In genomic region chr2:112121682-112122254, GRCh38 we compare ENCODE assay signal across 9 cellular contexts. TPM values are rescaled to one million over a fixed set of nuclear protein-coding genes. Genes with fewer than 3 reads are reported as not detected.
DNase-seq lines count a peak whose midpoint lies in the region; ATAC-seq and TF ChIP-seq lines count a peak whose summit lies in the region.
"Had no signal": no experiment of that assay in that cellular context is flagged by ENCODE, and none has a peak within 500 bp of the region (broad histone marks: within the 10 kb centered on the region; RNA-seq: fewer than 3 reads in every experiment).

No MANE protein-coding gene starts in this region.

- H3K4me1 ChIP-seq in endodermal cell (ENCODE audit: control insufficient read depth, insufficient read depth, low read length) = no peaks in the 10 kb centered on the region

- H3K4me1 Mint-ChIP-seq in T-cell (no peaks in the 10 kb centered on the region), endodermal cell (no peaks in the 10 kb centered on the region)

- no peak overlapping the region for H3K4me3 ChIP-seq in endodermal cell (ENCODE audit: low read length)

- H3K27me3 ChIP-seq in endodermal cell (ENCODE audit: control insufficient read depth, insufficient read depth, low read length, poor library complexity, severe bottlenecking) = no peaks in the 10 kb centered on the region

- H3K9me3 ChIP-seq in endodermal cell (ENCODE audit: control insufficient read depth, low read length) = peaks cover 31% of the 10 kb centered on the region

- no peak overlapping the region for H3K4me3 Mint-ChIP-seq in T-cell
- no peak overlapping the region for H3K4me3 Mint-ChIP-seq in endodermal cell
- H3K4me3 Mint-ChIP-seq: stimulated activated naive CD8-positive, alpha-beta T cell treated with anti-CD3 and anti-CD28 coated beads, Interleukin-15, Interleukin-2, amounts not matched to agents 100 ng/mL and 50 ng/mL, for 24 hours had no signal

- POLR2A ChIA-PET in T-cell (lab: Charles Lee) = interaction anchor here (0.6 to 0.7 kb wide), 3 partner anchors 199 to 462 kb away, joined by 3 to 4 read pairs (median 3); partner anchors contain the start of gene RGPD8 (in 1 of the 2)

- TF ChIP-seq CTCF in endodermal cell (conservative IDR thresholded peaks at IDR 0.05) = peak; percentile 86

- H3K27me3 Mint-ChIP-seq in T-cell (no peaks in the 10 kb centered on the region), endodermal cell (ENCODE audit: insufficient read depth) (peaks cover 3% of the 10 kb centered on the region)
- H3K27me3 Mint-ChIP-seq: stimulated activated naive CD8-positive, alpha-beta T cell treated with anti-CD3 and anti-CD28 coated beads, Interleukin-15, Interleukin-2, amounts not matched to agents 100 ng/mL and 50 ng/mL, for 24 hours had no signal

- H3K36me3 ChIP-seq in endodermal cell (ENCODE audit: control insufficient read depth, insufficient read depth, low read length) = peaks cover 23% of the 10 kb centered on the region

- no peak overlapping the region for H3K27ac ChIP-seq in endodermal cell (ENCODE audit: low read depth, low read length)

- H3K27ac Mint-ChIP-seq in T-cell (no peak overlapping the region), endodermal cell (no peak overlapping the region)
- H3K27ac Mint-ChIP-seq: stimulated activated naive CD8-positive, alpha-beta T cell treated with anti-CD3 and anti-CD28 coated beads, Interleukin-15, Interleukin-2, amounts not matched to agents 100 ng/mL and 50 ng/mL, for 24 hours had no signal

- DNase-seq in SIG-M5 treated with dmso at 0.1 percent for 504 hours (lab: John Stamatoyannopoulos, UW; ENCODE audit: unreplicated experiment) (peak; percentile 51), SIG-M5 (lab: John Stamatoyannopoulos, UW) (no peak), M059J (ENCODE audit: low read depth) (peak; percentile 48), T-cell (peak in 23 of 34 experiments; percentile 12 to 61 (median 39)), endodermal cell (peak; percentile 57), non-pigmented ciliary epithelial cell (ENCODE audit: low read depth) (peak; percentile 13)

- CTCF ChIA-PET in T-cell (lab: Charles Lee) = interaction anchor here (0.6 to 1.5 kb wide), 13 partner anchors 13 to 456 kb away, joined by 3 to 5 read pairs (median 3); partner anchors contain the start of genes RGPD8 (in 1 of the 2) and ZC3H8 (in 1 of the 2)

- H3K36me3 Mint-ChIP-seq in T-cell (peaks cover 17% of the 10 kb centered on the region), endodermal cell (ENCODE audit: low read depth) (peaks cover 30% of the 10 kb centered on the region)

- H3K9me3 Mint-ChIP-seq in T-cell = peaks cover 0 to 8% (median 0%) of the 10 kb centered on the region in 3 donors
- H3K9me3 Mint-ChIP-seq in endodermal cell = peaks cover 27% of the 10 kb centered on the region
- H3K9me3 Mint-ChIP-seq: stimulated activated naive CD8-positive, alpha-beta T cell treated with anti-CD3 and anti-CD28 coated beads, Interleukin-15, Interleukin-2, amounts not matched to agents 100 ng/mL and 50 ng/mL, for 24 hours had no signal

- peak in 1 of 4 experiments; percentile 39 for ATAC-seq in T-cell (replicated peaks in 1 of 4)
- ATAC-seq in HG02623 (IDR thresholded peaks at IDR 0.05; ENCODE audit: unreplicated experiment) = no peak
- no peak for ATAC-seq in GM18909 (IDR thresholded peaks at IDR 0.05; ENCODE audit: poor library complexity, unreplicated experiment)

- no peak overlapping the region for H3K9ac ChIP-seq in endodermal cell (ENCODE audit: extremely low read depth, low read length, poor library complexity, severe bottlenecking)

RNA-seq across cellular contexts. Expression of gene FBLN7, which starts 16.4 kb away (rescaled TPM):
- total RNA-seq in M059J (2014; rRNA removed; shearing (Covaris generic)) = 3.0 and 3.9 TPM in 2 replicates
- total RNA-seq in T-cell (10 to 100 TPM; 11.9 to 68.5 (median 48.8) TPM), endodermal cell (1 to 10 TPM; 4.0 to 8.7 TPM)
- polyA plus RNA-seq in endodermal cell (2013, experiment 1 of 2) = 16.0 TPM
- 13.9 TPM for polyA plus RNA-seq in endodermal cell (2013, experiment 2 of 2)
